8 cellular contexts compared by ENCODE assay signal in genomic region chr7:38215734-38216670, GRCh38.
DNase-seq lines count a peak whose midpoint lies in the region; ATAC-seq lines count a peak whose summit lies in the region.

No MANE protein-coding gene starts in this region.

- DNase-seq in CD1c-positive myeloid dendritic cell (ENCODE audit: extremely low spot score) = peak; percentile 93
- DNase-seq in NCI-H526 (lab: John Stamatoyannopoulos, UW) = peak; percentile 45 to 76
- DNase-seq in activated CD4-positive, alpha-beta T cell treated with anti-CD3 and anti-CD28 coated beads, Interleukin-2, amount 50 U/mL, for 24 hours (ENCODE audit: low read depth in 1 of 2, low spot score in 1 of 2) = peak; percentile 43 to 62
- DNase-seq in effector CD4-positive, alpha-beta T cell = peak; percentile 68
- DNase-seq in medulla oblongata (ENCODE audit: extremely low spot score) = peak; percentile 94
- peak; percentile 41 for DNase-seq in stimulated activated CD8-positive, alpha-beta memory T cell treated with anti-CD3 and anti-CD28 coated beads, Interleukin-15, amount 100 ng/mL, for 24 hours (ENCODE audit: low read depth)

- ATAC-seq in GM19372 (IDR thresholded peaks at IDR 0.05; ENCODE audit: low read depth, unreplicated experiment) = peak; percentile 96
- ATAC-seq in HG03442 (IDR thresholded peaks at IDR 0.05; ENCODE audit: unreplicated experiment) = peak; percentile 88

Comparison
In these comparisons a context has a peak if more than half of its experiments do, and no peak if none do; other contexts are left out.
1. Peak in every context shown above with its lines: DNase-seq and ATAC-seq.
2. DNase-seq: peak in every context shown above with its lines; median percentile 94 in medulla oblongata; 93 in CD1c-positive myeloid dendritic cell; 68 in effector CD4-positive, alpha-beta T cell; 60 in NCI-H526; 52 in activated CD4-positive, alpha-beta T cell treated with anti-CD3 and anti-CD28 coated beads, Interleukin-2, amount 50 U/mL, for 24 hours; 41 in stimulated activated CD8-positive, alpha-beta memory T cell treated with anti-CD3 and anti-CD28 coated beads, Interleukin-15, amount 100 ng/mL, for 24 hours.